29 cellular contexts compared by ENCODE assay signal in genomic region chr22:22452211-22452610, GRCh38. TPM values are rescaled to one million over a fixed set of nuclear protein-coding genes. Genes with fewer than 3 reads are reported as not detected.
"Had no signal": no experiment of that assay in that cellular context is flagged by ENCODE, and none has a peak within 500 bp of the region (broad histone marks: within the 10 kb centered on the region; RNA-seq: fewer than 3 reads in every experiment).

No MANE protein-coding gene starts in this region.

- H3K36me3 Mint-ChIP-seq: activated naive CD8-positive, alpha-beta T cell treated with anti-CD3 and anti-CD28 coated beads for 36 hours; brain; mesothelial cell of epicardium had no signal

- H3K27ac ChIP-seq: ascending aorta, cardiac muscle cell, colonic mucosa, gastroesophageal sphincter, spleen, testis, transverse colon had no signal

- H3K36me3 ChIP-seq: ascending aorta, cardiac muscle cell, colonic mucosa, gastroesophageal sphincter, spleen, transverse colon had no signal

- H3K9me3 ChIP-seq: ascending aorta, colonic mucosa, testis had no signal

- H3K27ac Mint-ChIP-seq: activated CD4-positive, alpha-beta memory T cell treated with anti-CD3 and anti-CD28 coated beads for 36 hours; activated CD4-positive, alpha-beta T cell treated with anti-CD3 and anti-CD28 coated beads, Interleukin-2, amount 10 ng/mL, durations not matched to agents 24 days and 14 days; activated naive CD4-positive, alpha-beta T cell treated with anti-CD3 and anti-CD28 coated beads for 36 hours; activated naive CD8-positive, alpha-beta T cell treated with anti-CD3 and anti-CD28 coated beads for 36 hours; activated T-helper 1 cell treated with anti-CD3 and anti-CD28 coated beads, Interleukin-12 subunit alpha, Interleukin-12 subunit beta, Interleukin-2, Interleukin-4 antibody, amounts not matched to agents 30 ng/mL and 10 ng/mL and 1 ng/mL, durations not matched to agents 14 hours and 24 hours and 36 hours; brain; effector memory CD8-positive, alpha-beta T cell; mesothelial cell of epicardium had no signal

- DNase-seq: activated CD4-positive, alpha-beta memory T cell treated with anti-CD3 and anti-CD28 coated beads for 36 hours; activated CD4-positive, alpha-beta T cell treated with anti-CD3 and anti-CD28 coated beads, Interleukin-2, amount 10 ng/mL, durations not matched to agents 24 days and 14 days; activated CD4-positive, CD25-positive, alpha-beta regulatory T cell treated with anti-CD3 and anti-CD28 coated beads, Interleukin-2, amount 50 U/mL, for 72 hours; activated CD8-positive, alpha-beta memory T cell treated with anti-CD3 and anti-CD28 coated beads, Interleukin-2, amount 50 U/mL, for 4 hours; activated effector memory CD4-positive, alpha-beta T cell treated with anti-CD3 and anti-CD28 coated beads, Interleukin-2, amount 50 U/mL, for 16 hours; activated naive CD4-positive, alpha-beta T cell treated with anti-CD3 and anti-CD28 coated beads for 36 hours; activated naive CD8-positive, alpha-beta T cell treated with anti-CD3 and anti-CD28 coated beads for 36 hours; activated T-cell treated with anti-CD3 and anti-CD28 coated beads, Interleukin-2, amount 50 U/mL, for 1 hour; cerebellar nuclear complex; colonic mucosa; effector memory CD8-positive, alpha-beta T cell; hippocampal formation; left cardiac atrium; mammary epithelial cell; naive thymus-derived CD8-positive, alpha-beta T cell; nucleus accumbens; right cardiac atrium; spleen; stimulated activated naive CD4-positive, alpha-beta T cell treated with Interleukin-2 at 50 U/mL for 16 hours; T1000; testis; transverse colon had no signal

- H3K4me1 Mint-ChIP-seq: activated CD4-positive, alpha-beta T cell treated with anti-CD3 and anti-CD28 coated beads, Interleukin-2, amount 10 ng/mL, durations not matched to agents 24 days and 14 days; mesothelial cell of epicardium had no signal

- H3K4me3 ChIP-seq: ascending aorta, cardiac muscle cell, colonic mucosa, gastroesophageal sphincter, spleen, testis, transverse colon had no signal

- H3K4me3 Mint-ChIP-seq: activated CD4-positive, alpha-beta memory T cell treated with anti-CD3 and anti-CD28 coated beads for 36 hours; activated CD4-positive, alpha-beta T cell treated with anti-CD3 and anti-CD28 coated beads, Interleukin-2, amount 10 ng/mL, durations not matched to agents 24 days and 14 days; activated naive CD4-positive, alpha-beta T cell treated with anti-CD3 and anti-CD28 coated beads for 36 hours; activated naive CD8-positive, alpha-beta T cell treated with anti-CD3 and anti-CD28 coated beads for 36 hours; activated T-helper 1 cell treated with anti-CD3 and anti-CD28 coated beads, Interleukin-12 subunit alpha, Interleukin-12 subunit beta, Interleukin-2, Interleukin-4 antibody, amounts not matched to agents 30 ng/mL and 10 ng/mL and 1 ng/mL, durations not matched to agents 14 hours and 24 hours and 36 hours; brain; effector memory CD8-positive, alpha-beta T cell; mesothelial cell of epicardium; neural crest cell had no signal

- ATAC-seq: effector memory CD8-positive, alpha-beta T cell; gastroesophageal sphincter; left cardiac atrium; naive thymus-derived CD8-positive, alpha-beta T cell; right cardiac atrium had no signal

- H3K4me1 ChIP-seq: ascending aorta, colonic mucosa, gastroesophageal sphincter, transverse colon had no signal

- H3K27me3 ChIP-seq: ascending aorta, cardiac muscle cell, colonic mucosa, testis had no signal

RNA-seq across cellular contexts. Expression of gene ZNF280B, which starts 56.3 kb away (rescaled TPM):
- total RNA-seq: ascending aorta had no signal
